In the genomic region with DNA sequence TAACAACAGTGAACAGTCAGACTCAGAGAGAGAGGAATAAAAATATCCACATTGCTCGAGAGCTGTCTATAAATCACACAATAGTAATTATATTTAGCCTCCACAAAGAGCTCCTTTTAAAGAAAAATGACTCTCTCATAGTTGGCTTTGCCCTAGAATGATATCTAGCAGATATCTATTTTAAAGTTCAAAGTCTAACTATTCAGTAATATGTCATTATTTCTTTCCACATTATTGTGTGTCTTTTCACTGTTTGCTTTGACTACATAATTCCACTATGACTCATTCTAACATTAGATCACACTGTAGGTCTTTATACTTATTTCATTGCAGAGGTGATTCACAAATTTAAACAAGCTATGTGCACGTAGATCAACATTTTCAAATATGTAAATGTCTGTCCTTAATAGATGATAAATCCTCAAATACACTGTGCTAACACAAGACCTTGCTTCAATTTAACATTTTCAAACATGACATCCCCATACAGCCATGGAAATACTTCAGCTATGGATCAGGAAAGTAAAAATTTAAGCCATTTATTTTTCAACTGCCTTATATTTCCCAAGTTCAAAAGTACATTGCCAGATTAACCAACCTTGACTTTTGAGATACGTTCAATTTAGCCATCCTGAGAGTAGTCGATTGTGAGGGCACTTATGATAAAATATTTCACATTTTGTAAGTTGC, we compare ENCODE assay signal across 1 cellular context.
TF ChIP-seq lines count a peak whose summit lies in the region.

No MANE protein-coding gene starts in this region.

TF ChIP-seq in SK-N-SH, 30 proteins besides CTCF, POLR2A, EP300 and RAD21 (continued from another document):
- TF ChIP-seq, protein P1, sequence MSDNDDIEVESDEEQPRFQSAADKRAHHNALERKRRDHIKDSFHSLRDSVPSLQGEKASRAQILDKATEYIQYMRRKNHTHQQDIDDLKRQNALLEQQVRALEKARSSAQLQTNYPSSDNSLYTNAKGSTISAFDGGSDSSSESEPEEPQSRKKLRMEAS (IDR thresholded peaks at IDR 0.05; ENCODE audit: low read depth), result no peak
- TF ChIP-seq GATA2 (CRISPR knock-in tag; IDR thresholded peaks at IDR 0.05) (no peak), POLR2AphosphoS5 (IDR thresholded peaks at IDR 0.05; ENCODE audit: low read depth, low read length) (peak; percentile 15; the same call in 1 of the 2 replicates), YY1 (IDR thresholded peaks at IDR 0.05; ENCODE audit: low read depth) (no peak), FOXJ3 (CRISPR knock-in tag; IDR thresholded peaks at IDR 0.05) (no peak), RFX5 (IDR thresholded peaks at IDR 0.05; ENCODE audit: low read length) (no peak), RXRA (IDR thresholded peaks at IDR 0.05; ENCODE audit: borderline replicate concordance, low read depth) (peak; percentile 60; the same call in 1 of the 2 replicates), MXI1 (IDR thresholded peaks at IDR 0.05; ENCODE audit: low read depth, low read length) (no peak), GABPA (IDR thresholded peaks at IDR 0.05; ENCODE audit: low read depth) (no peak), NFIC (IDR thresholded peaks at IDR 0.05; ENCODE audit: borderline replicate concordance) (no peak; the same call in 1 of the 2 replicates), JUND (IDR thresholded peaks at IDR 0.05) (peak; percentile 89), RCOR1 (IDR thresholded peaks at IDR 0.05; ENCODE audit: low read length) (no peak), FOSL2 (IDR thresholded peaks at IDR 0.05; ENCODE audit: borderline replicate concordance, low read depth) (peak; percentile 93), MEF2A (IDR thresholded peaks at IDR 0.05; ENCODE audit: borderline replicate concordance, low read depth) (peak; percentile 79; the same call in 1 of the 2 replicates), TAF1 (IDR thresholded peaks at IDR 0.05; ENCODE audit: borderline replicate concordance, low read depth, low read length) (no peak), SIN3A (IDR thresholded peaks at IDR 0.05; ENCODE audit: borderline replicate concordance, low read depth, low read length) (no peak)
- TF ChIP-seq, protein P2, sequence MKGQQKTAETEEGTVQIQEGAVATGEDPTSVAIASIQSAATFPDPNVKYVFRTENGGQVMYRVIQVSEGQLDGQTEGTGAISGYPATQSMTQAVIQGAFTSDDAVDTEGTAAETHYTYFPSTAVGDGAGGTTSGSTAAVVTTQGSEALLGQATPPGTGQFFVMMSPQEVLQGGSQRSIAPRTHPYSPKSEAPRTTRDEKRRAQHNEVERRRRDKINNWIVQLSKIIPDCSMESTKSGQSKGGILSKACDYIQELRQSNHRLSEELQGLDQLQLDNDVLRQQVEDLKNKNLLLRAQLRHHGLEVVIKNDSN (IDR thresholded peaks at IDR 0.05; ENCODE audit: borderline replicate concordance, low read depth), result no peak
- TF ChIP-seq, protein P3, sequence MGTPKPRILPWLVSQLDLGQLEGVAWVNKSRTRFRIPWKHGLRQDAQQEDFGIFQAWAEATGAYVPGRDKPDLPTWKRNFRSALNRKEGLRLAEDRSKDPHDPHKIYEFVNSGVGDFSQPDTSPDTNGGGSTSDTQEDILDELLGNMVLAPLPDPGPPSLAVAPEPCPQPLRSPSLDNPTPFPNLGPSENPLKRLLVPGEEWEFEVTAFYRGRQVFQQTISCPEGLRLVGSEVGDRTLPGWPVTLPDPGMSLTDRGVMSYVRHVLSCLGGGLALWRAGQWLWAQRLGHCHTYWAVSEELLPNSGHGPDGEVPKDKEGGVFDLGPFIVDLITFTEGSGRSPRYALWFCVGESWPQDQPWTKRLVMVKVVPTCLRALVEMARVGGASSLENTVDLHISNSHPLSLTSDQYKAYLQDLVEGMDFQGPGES (IDR thresholded peaks at IDR 0.05; ENCODE audit: low read depth, low read length), result no peak
- TF ChIP-seq, protein P4, sequence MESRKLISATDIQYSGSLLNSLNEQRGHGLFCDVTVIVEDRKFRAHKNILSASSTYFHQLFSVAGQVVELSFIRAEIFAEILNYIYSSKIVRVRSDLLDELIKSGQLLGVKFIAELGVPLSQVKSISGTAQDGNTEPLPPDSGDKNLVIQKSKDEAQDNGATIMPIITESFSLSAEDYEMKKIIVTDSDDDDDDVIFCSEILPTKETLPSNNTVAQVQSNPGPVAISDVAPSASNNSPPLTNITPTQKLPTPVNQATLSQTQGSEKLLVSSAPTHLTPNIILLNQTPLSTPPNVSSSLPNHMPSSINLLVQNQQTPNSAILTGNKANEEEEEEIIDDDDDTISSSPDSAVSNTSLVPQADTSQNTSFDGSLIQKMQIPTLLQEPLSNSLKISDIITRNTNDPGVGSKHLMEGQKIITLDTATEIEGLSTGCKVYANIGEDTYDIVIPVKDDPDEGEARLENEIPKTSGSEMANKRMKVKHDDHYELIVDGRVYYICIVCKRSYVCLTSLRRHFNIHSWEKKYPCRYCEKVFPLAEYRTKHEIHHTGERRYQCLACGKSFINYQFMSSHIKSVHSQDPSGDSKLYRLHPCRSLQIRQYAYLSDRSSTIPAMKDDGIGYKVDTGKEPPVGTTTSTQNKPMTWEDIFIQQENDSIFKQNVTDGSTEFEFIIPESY (IDR thresholded peaks at IDR 0.05; ENCODE audit: borderline replicate concordance, low read depth), result 0 out of 2 replicates have a peak, but pooled peaks have one; percentile 18
